ENCODE assay signal across 14 cellular contexts in genomic region chrX:18491601-18492000, GRCh38.
"Had no signal": no experiment of that assay in that cellular context is flagged by ENCODE, and none has a peak within 500 bp of the region (broad histone marks: within the 10 kb centered on the region; RNA-seq: fewer than 3 reads in every experiment).

No MANE protein-coding gene starts in this region.

- H3K9me3 Mint-ChIP-seq: naive thymus-derived CD4-positive, alpha-beta T cell had no signal

- H3K4me1 ChIP-seq: colonic mucosa, foreskin keratinocyte, right atrium auricular region had no signal

- FAIRE-seq: small intestine had no signal

- H3K27ac Mint-ChIP-seq: naive thymus-derived CD4-positive, alpha-beta T cell had no signal

- H3K27ac ChIP-seq: colonic mucosa, foreskin keratinocyte, hepatocyte, neutrophil, right atrium auricular region had no signal

- H2AFZ ChIP-seq: hepatocyte had no signal

- H3K4me3 ChIP-seq: colonic mucosa, hepatocyte, right atrium auricular region had no signal

- H3K36me3 ChIP-seq: colonic mucosa, neutrophil, right atrium auricular region had no signal

- H3K9me3 ChIP-seq: colonic mucosa, neutrophil, right atrium auricular region had no signal

- H3K27me3 Mint-ChIP-seq: naive thymus-derived CD4-positive, alpha-beta T cell had no signal

- DNase-seq: colonic mucosa; dermis blood vessel endothelial cell; foreskin keratinocyte; head of caudate nucleus; kidney glomerular epithelial cell; mesendoderm; naive thymus-derived CD4-positive, alpha-beta T cell; nephron progenitor cell; small intestine; stimulated activated CD4-positive, alpha-beta T cell treated with anti-CD3 and anti-CD28 coated beads, Interleukin-12 subunit alpha, Interleukin-12 subunit beta, amount 100 ng/mL, for 4 hours; stimulated activated naive CD4-positive, alpha-beta T cell treated with Interleukin-2 at 50 U/mL for 16 hours had no signal

- H3K4me2 ChIP-seq: hepatocyte had no signal

- ATAC-seq: foreskin keratinocyte; naive thymus-derived CD4-positive, alpha-beta T cell had no signal

- H3K27me3 ChIP-seq: colonic mucosa, foreskin keratinocyte, hepatocyte, neutrophil, right atrium auricular region had no signal

- H3K4me3 Mint-ChIP-seq: nephron progenitor cell had no signal
